Comparison of ENCODE assay signal across 8 cellular contexts in genomic region chr14:49970474-49971147, GRCh38.
A peak's percentile ranks its signal among the peaks of the same experiment; 100 is the strongest.
DNase-seq lines count a peak whose midpoint lies in the region; ATAC-seq and TF ChIP-seq lines count a peak whose summit lies in the region.

No MANE protein-coding gene starts in this region.

- no peak overlapping the region for H3K4me3 ChIP-seq in neuron (ENCODE audit: low read length)

- no peak for ATAC-seq in CD4-positive, alpha-beta T cell (ENCODE audit: poor library complexity)
- ATAC-seq in GM21528 (IDR thresholded peaks at IDR 0.05; ENCODE audit: low FRiP score, unreplicated experiment) (peak; percentile 41), foreskin keratinocyte (no peak)

- H3K27me3 Mint-ChIP-seq in CD4-positive, alpha-beta T cell = no peaks in the 10 kb centered on the region
- H3K27me3 Mint-ChIP-seq in dendritic cell treated with granulocyte-macrophage colony-stimulating factor and Interleukin-4, amounts not matched to agents 40 ng/mL and 50 ng/mL, for 4 days = no peaks in the 10 kb centered on the region

- DNase-seq in CD4-positive, alpha-beta T cell = no peak
- peak; percentile 93 for DNase-seq in NCI-H2227 treated with DMSO at 0.1 percent for 48 hours (lab: John Stamatoyannopoulos, UW)
- no peak for DNase-seq in foreskin keratinocyte
- DNase-seq in GF-D8 (lab: John Stamatoyannopoulos, UW) = no peak
- DNase-seq in kidney glomerular epithelial cell (lab: John Stamatoyannopoulos, UW) = no peak

- H3K27ac Mint-ChIP-seq in CD4-positive, alpha-beta T cell = peak overlapping the region; percentile 90
- peak overlapping the region; percentile 96 for H3K27ac Mint-ChIP-seq in dendritic cell treated with granulocyte-macrophage colony-stimulating factor and Interleukin-4, amounts not matched to agents 40 ng/mL and 50 ng/mL, for 4 days

- no peaks in the 10 kb centered on the region for H3K9me3 ChIP-seq in CD4-positive, alpha-beta T cell (ENCODE audit: control insufficient read depth, low read length)
- no peaks in the 10 kb centered on the region for H3K9me3 ChIP-seq in neuron (ENCODE audit: low read length)

- peaks cover 58% of the 10 kb centered on the region for H3K4me1 Mint-ChIP-seq in CD4-positive, alpha-beta T cell (ENCODE audit: low read depth)
- H3K4me1 Mint-ChIP-seq in dendritic cell treated with granulocyte-macrophage colony-stimulating factor and Interleukin-4, amounts not matched to agents 40 ng/mL and 50 ng/mL, for 4 days (ENCODE audit: low read depth) = peaks cover 64% of the 10 kb centered on the region

- no peaks in the 10 kb centered on the region for H3K36me3 ChIP-seq in neuron (ENCODE audit: insufficient read depth, low read length)

- H3K9me3 Mint-ChIP-seq in CD4-positive, alpha-beta T cell = no peaks in the 10 kb centered on the region
- H3K9me3 Mint-ChIP-seq in dendritic cell treated with granulocyte-macrophage colony-stimulating factor and Interleukin-4, amounts not matched to agents 40 ng/mL and 50 ng/mL, for 4 days = no peaks in the 10 kb centered on the region

- peak overlapping the region; percentile 24 for H2AFZ ChIP-seq in neuron (ENCODE audit: low read depth, low read length)

- H3K4me3 Mint-ChIP-seq in CD4-positive, alpha-beta T cell = peak overlapping the region; percentile 50
- H3K4me3 Mint-ChIP-seq in dendritic cell treated with granulocyte-macrophage colony-stimulating factor and Interleukin-4, amounts not matched to agents 40 ng/mL and 50 ng/mL, for 4 days = peak overlapping the region; percentile 50

- no peaks in the 10 kb centered on the region for H3K36me3 Mint-ChIP-seq in CD4-positive, alpha-beta T cell (ENCODE audit: low read depth)
- H3K36me3 Mint-ChIP-seq in dendritic cell treated with granulocyte-macrophage colony-stimulating factor and Interleukin-4, amounts not matched to agents 40 ng/mL and 50 ng/mL, for 4 days (ENCODE audit: low read depth) = no peaks in the 10 kb centered on the region

- CTCF ChIA-PET in CD4-positive, alpha-beta T cell (lab: Charles Lee) = interaction anchor here (1.0 to 2.6 kb wide), 7 partner anchors 24 to 134 kb away, joined by 3 to 11 read pairs (median 4); no protein-coding TSS in a partner anchor

- no peak for TF ChIP-seq CTCF in CD4-positive, alpha-beta T cell (IDR thresholded peaks at IDR 0.05)
- no peak for TF ChIP-seq CTCF in foreskin keratinocyte (conservative IDR thresholded peaks at IDR 0.05)

- POLR2A ChIA-PET in CD4-positive, alpha-beta T cell (lab: Charles Lee) = interaction anchor here (0.6 to 11.5 kb wide), 32 partner anchors 8 to 350 kb away, joined by 3 to 208 read pairs (median 9); partner anchors contain the start of genes ARF6, KLHDC2, MGAT2 and NEMF

- peak overlapping the region; percentile 80 for H3K27ac ChIP-seq in CD4-positive, alpha-beta T cell (ENCODE audit: low read depth, low read length)
- H3K27ac ChIP-seq in foreskin keratinocyte = no peak overlapping the region

- intact Hi-C loops in CD4-positive, alpha-beta T cell (cut with DNase I, micrococcal nuclease) = loop anchor here (1.0 to 5.0 kb wide), 8 partner anchors 31 to 134 kb away; no protein-coding TSS in a partner anchor
- intact Hi-C loops in dendritic cell treated with granulocyte-macrophage colony-stimulating factor and Interleukin-4, amounts not matched to agents 40 ng/mL and 50 ng/mL, for 4 days (cut with micrococcal nuclease) = loop anchor here (1.0 to 5.0 kb wide), 5 partner anchors 32 to 102 kb away; partner anchors contain the start of gene ARF6

- H3K4me1 ChIP-seq in neuron (ENCODE audit: insufficient read depth, low read length) (peaks cover 12% of the 10 kb centered on the region), foreskin keratinocyte (peaks cover 45% of the 10 kb centered on the region)

- H3K27me3 ChIP-seq in CD4-positive, alpha-beta T cell (ENCODE audit: control insufficient read depth, insufficient read depth, low read length) = no peaks in the 10 kb centered on the region
- no peaks in the 10 kb centered on the region for H3K27me3 ChIP-seq in neuron (ENCODE audit: insufficient read depth, low read length)
- H3K27me3 ChIP-seq in foreskin keratinocyte = no peaks in the 10 kb centered on the region
